Comparison of ENCODE assay signal across 23 cellular contexts in the genomic region with DNA sequence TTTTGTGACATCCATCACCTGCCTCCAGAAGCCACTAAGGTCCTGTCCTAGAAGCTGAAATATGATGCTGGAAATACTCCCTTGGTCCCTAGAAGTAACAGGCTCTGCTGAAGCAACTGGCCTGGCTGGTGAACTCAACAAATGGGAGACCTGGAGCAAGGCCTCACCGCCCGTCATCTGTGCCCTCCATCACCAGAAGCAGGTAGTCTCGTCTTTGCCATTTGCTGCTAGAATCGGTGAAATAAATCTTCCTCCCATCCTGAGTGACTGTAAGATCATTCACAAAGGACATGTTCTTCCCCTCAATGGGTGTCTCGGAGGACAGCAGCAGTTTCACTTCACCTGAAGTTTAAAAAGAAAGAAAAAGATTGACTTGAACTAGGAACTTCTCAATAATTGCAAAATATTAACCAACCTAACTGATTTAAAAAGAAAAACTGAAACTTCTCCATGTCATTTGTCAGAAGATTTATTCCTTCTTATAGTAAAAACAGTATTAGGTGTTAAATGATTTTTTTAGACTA. TPM values are rescaled to one million over a fixed set of nuclear protein-coding genes. Genes with fewer than 3 reads are reported as not detected.
DNase-seq lines count a peak whose midpoint lies in the region; ATAC-seq, FAIRE-seq and TF ChIP-seq lines count a peak whose summit lies in the region.
"Had no signal": no experiment of that assay in that cellular context is flagged by ENCODE, and none has a peak within 500 bp of the region (broad histone marks: within the 10 kb centered on the region; RNA-seq: fewer than 3 reads in every experiment).

No MANE protein-coding gene starts in this region.

- intact Hi-C loops in CD4-positive, alpha-beta memory T cell (cut with micrococcal nuclease) = no loop called here

- no peak for TF ChIP-seq CTCF in bronchial epithelial cell (IDR thresholded peaks at IDR 0.05; ENCODE audit: insufficient read depth, low read length, severe bottlenecking)

- H3K4me3 ChIP-seq in BLaER1 (no peak overlapping the region), bronchial epithelial cell (ENCODE audit: low read depth, low read length) (no peak overlapping the region)
- no peak overlapping the region for H3K4me3 ChIP-seq in CD4-positive, alpha-beta memory T cell (ENCODE audit: low read length in 2 of 2)

- H3K27me3 ChIP-seq in BLaER1 = no peaks in the 10 kb centered on the region
- H3K27me3 ChIP-seq in CD4-positive, alpha-beta memory T cell (ENCODE audit: insufficient read depth, low read length) = no peaks in the 10 kb centered on the region
- no peaks in the 10 kb centered on the region for H3K27me3 ChIP-seq in bronchial epithelial cell (ENCODE audit: control insufficient read depth, insufficient read depth, low read length)

- ATAC-seq in natural killer cell treated with Interleukin-12 subunit alpha and Interleukin-12 subunit beta and Interleukin-15 and Interleukin-18, amount 100 ng/mL, for 72 hours = no peak
- ATAC-seq in HG02938 (IDR thresholded peaks at IDR 0.05; ENCODE audit: unreplicated experiment) (no peak), GM19452 (IDR thresholded peaks at IDR 0.05; ENCODE audit: unreplicated experiment) (no peak)
- ATAC-seq: SK-N-SH treated with all-trans-retinoic acid at 6 μM for 48 hours had no signal

- peak overlapping the region in 5 of 7 donors; percentile 15 to 66 (median 57) for H3K27ac Mint-ChIP-seq in CD4-positive, alpha-beta memory T cell
- H3K27ac Mint-ChIP-seq in natural killer cell treated with Interleukin-12 subunit alpha and Interleukin-12 subunit beta and Interleukin-15 and Interleukin-18, amount 100 ng/mL, for 72 hours = peak overlapping the region; percentile 22 to 32

- 0 out of 2 replicates have a peak overlapping the region, but pooled peaks have one; percentile 41 for H3K27ac ChIP-seq in BLaER1
- H3K27ac ChIP-seq in CD4-positive, alpha-beta memory T cell (ENCODE audit: low read depth, low read length) = no peak overlapping the region
- H3K27ac ChIP-seq: KMS-11 had no signal

- H3K4me1 ChIP-seq in BLaER1 = peaks cover 30% of the 10 kb centered on the region
- no peaks in the 10 kb centered on the region for H3K4me1 ChIP-seq in CD4-positive, alpha-beta memory T cell (ENCODE audit: insufficient read depth, low read length)

- peaks cover 0 to 4% (median 2%) of the 10 kb centered on the region in 4 donors for H3K4me1 Mint-ChIP-seq in CD4-positive, alpha-beta memory T cell
- peaks cover 48 to 59% of the 10 kb centered on the region in 2 donors for H3K4me1 Mint-ChIP-seq in natural killer cell treated with Interleukin-12 subunit alpha and Interleukin-12 subunit beta and Interleukin-15 and Interleukin-18, amount 100 ng/mL, for 72 hours (ENCODE audit: low read depth in 2 of 2)

- FAIRE-seq in bronchial epithelial cell (lab: Jason Lieb, UNC) = peak; percentile 23
- FAIRE-seq: G401.6, GM12891, H1, HepG2, RCC 7860 had no signal

- H3K9me3 Mint-ChIP-seq in CD4-positive, alpha-beta memory T cell = no peaks in the 10 kb centered on the region
- H3K9me3 Mint-ChIP-seq in natural killer cell treated with Interleukin-12 subunit alpha and Interleukin-12 subunit beta and Interleukin-15 and Interleukin-18, amount 100 ng/mL, for 72 hours = no peaks in the 10 kb centered on the region

- H3K9ac ChIP-seq in BLaER1 = no peak overlapping the region
- H3K9ac ChIP-seq: KMS-11 had no signal

- H3K9me3 ChIP-seq in BLaER1 = no peaks in the 10 kb centered on the region
- no peaks in the 10 kb centered on the region for H3K9me3 ChIP-seq in CD4-positive, alpha-beta memory T cell (ENCODE audit: control insufficient read depth in 1 of 2, low read length in 2 of 2)

- no peak for DNase-seq in CD4-positive, alpha-beta memory T cell
- no peak for DNase-seq in bronchial epithelial cell (ENCODE audit: low read depth)
- DNase-seq in natural killer cell treated with Interleukin-12 subunit alpha and Interleukin-12 subunit beta and Interleukin-15 and Interleukin-18, amount 100 ng/mL, for 72 hours (ENCODE audit: low spot score) = no peak
- no peak for DNase-seq in C1 segment of cervical spinal cord (lab: John Stamatoyannopoulos, UW)
- DNase-seq: Calu3, DMS79, NCI-H1092, NCI-H1694, NCI-H2107, SHP77 had no signal

- H3K4me2 ChIP-seq in BLaER1 = peak overlapping the region; percentile 77; the same call in 1 of the 2 replicates
- H3K4me2 ChIP-seq: KMS-11 had no signal

- peaks cover 70 to 90% of the 10 kb centered on the region in 2 donors for H3K36me3 Mint-ChIP-seq in CD4-positive, alpha-beta memory T cell
- H3K36me3 Mint-ChIP-seq in natural killer cell treated with Interleukin-12 subunit alpha and Interleukin-12 subunit beta and Interleukin-15 and Interleukin-18, amount 100 ng/mL, for 72 hours = peaks cover 61% of the 10 kb centered on the region

- no peaks in the 10 kb centered on the region for H3K27me3 Mint-ChIP-seq in CD4-positive, alpha-beta memory T cell
- no peaks in the 10 kb centered on the region for H3K27me3 Mint-ChIP-seq in natural killer cell treated with Interleukin-12 subunit alpha and Interleukin-12 subunit beta and Interleukin-15 and Interleukin-18, amount 100 ng/mL, for 72 hours

- H3K36me3 ChIP-seq in BLaER1 = peaks cover 78% of the 10 kb centered on the region
- peaks cover 73% of the 10 kb centered on the region for H3K36me3 ChIP-seq in CD4-positive, alpha-beta memory T cell (ENCODE audit: insufficient read depth, low read length)
- peaks cover 38% of the 10 kb centered on the region for H3K36me3 ChIP-seq in bronchial epithelial cell (ENCODE audit: control insufficient read depth, insufficient read depth, low read length)

- peaks cover 12% of the 10 kb centered on the region; the same call in 1 of the 2 replicates for H4K20me1 ChIP-seq in BLaER1

- H3K4me3 Mint-ChIP-seq in CD4-positive, alpha-beta memory T cell = no peak overlapping the region
- no peak overlapping the region for H3K4me3 Mint-ChIP-seq in natural killer cell treated with Interleukin-12 subunit alpha and Interleukin-12 subunit beta and Interleukin-15 and Interleukin-18, amount 100 ng/mL, for 72 hours

- POLR2A ChIA-PET in CD4-positive, alpha-beta memory T cell (lab: Charles Lee; ENCODE audit: partially characterized antibody) = no interaction called here

- CTCF ChIA-PET in CD4-positive, alpha-beta memory T cell (lab: Charles Lee; ENCODE audit: partially characterized antibody) = no interaction called here

RNA-seq across cellular contexts. Expression of gene CST7, which starts 21.0 kb away (rescaled TPM):
- 10 to 100 TPM; 23.2 to 23.3 TPM for total RNA-seq in CD4-positive, alpha-beta memory T cell
- polyA plus RNA-seq in CD4-positive, alpha-beta memory T cell = 10 to 100 TPM; 57.7 to 62.8 TPM
- not detected in 2 replicates for total RNA-seq in bronchial epithelial cell
- total RNA-seq in natural killer cell treated with Interleukin-12 subunit alpha and Interleukin-12 subunit beta and Interleukin-15 and Interleukin-18, amount 100 ng/mL, for 72 hours = 100 to 1,000 TPM in 1 of 2 donors, 10 to 100 TPM in 1; 77.8 to 129 TPM
- total RNA-seq: Calu3, H1, HepG2, MCF 10A had no signal
- polyA plus RNA-seq: AG04450, BJ, H1, HepG2 had no signal

RNA-seq across cellular contexts. Expression of gene APMAP, which starts 22.5 kb away (rescaled TPM):
- total RNA-seq in CD4-positive, alpha-beta memory T cell = 10 to 100 TPM; 48.4 to 50.0 TPM
- polyA plus RNA-seq in CD4-positive, alpha-beta memory T cell = 100 to 1,000 TPM in 1 of 2 donors, 10 to 100 TPM in 1; 70.7 to 130 TPM
- total RNA-seq in bronchial epithelial cell = 207 and 221 TPM in 2 replicates
- total RNA-seq in natural killer cell treated with Interleukin-12 subunit alpha and Interleukin-12 subunit beta and Interleukin-15 and Interleukin-18, amount 100 ng/mL, for 72 hours = 100 to 1,000 TPM; 109 to 206 TPM

Comparison
In these comparisons a context has a peak if more than half of its experiments do, and no peak if none do; other contexts are left out.
1. RNA of gene CST7, which starts 21.0 kb away (total RNA-seq): 77.8 to 129 TPM in natural killer cell treated with Interleukin-12 subunit alpha and Interleukin-12 subunit beta and Interleukin-15 and Interleukin-18, amount 100 ng/mL, for 72 hours and 23.2 to 23.3 TPM in CD4-positive, alpha-beta memory T cell; not detected in bronchial epithelial cell; every median in the first group is over 10 times any median in the second.